8 cellular contexts compared by ENCODE assay signal in the genomic region with DNA sequence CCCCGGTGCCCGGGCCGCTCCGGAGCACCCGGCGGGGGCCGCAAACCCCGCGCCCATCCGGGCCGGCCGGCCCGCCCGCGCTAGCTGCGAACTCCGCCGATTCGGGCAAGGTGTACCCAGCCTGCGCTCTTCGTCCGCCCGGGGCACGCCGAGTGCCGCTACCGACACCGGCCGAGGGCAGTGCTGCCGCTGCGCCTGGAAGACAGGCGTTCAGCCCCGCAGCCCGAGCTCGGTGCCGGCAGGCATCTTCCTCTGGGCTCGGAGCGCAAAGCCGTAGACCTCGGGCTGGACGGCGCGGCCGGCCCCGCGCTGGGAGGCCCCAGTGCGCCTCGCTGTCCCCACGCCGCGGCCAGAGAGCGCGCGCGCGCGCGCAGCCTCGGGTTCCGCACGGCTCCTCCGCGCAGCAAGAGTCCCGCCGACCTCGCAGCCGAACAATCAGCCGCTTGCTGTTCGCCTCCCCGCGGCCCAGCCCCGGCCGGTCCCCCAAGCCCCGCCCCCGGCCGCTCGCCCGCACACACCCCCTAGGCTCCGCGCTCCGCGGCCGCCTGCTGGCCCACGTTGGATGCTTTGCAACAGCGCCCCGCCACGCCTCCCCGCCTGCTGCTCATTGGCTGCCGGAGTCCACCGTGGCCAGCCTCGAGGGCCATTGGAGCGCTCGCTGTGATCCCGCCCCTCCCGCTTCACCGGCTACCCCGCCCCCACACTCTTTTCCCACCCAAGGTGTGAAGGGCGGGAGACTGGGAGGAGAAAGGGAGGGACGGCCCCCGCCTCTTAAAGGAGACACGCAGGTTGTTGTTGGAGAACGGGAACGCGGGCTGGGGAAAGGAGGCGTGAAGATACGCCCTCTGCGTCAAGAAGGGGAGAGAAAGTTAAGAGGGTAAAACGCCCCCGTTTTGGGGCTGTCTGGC. TPM values are rescaled to one million over a fixed set of nuclear protein-coding genes. Genes with fewer than 3 reads are reported as not detected.
DNase-seq lines count a peak whose midpoint lies in the region; ATAC-seq and TF ChIP-seq lines count a peak whose summit lies in the region.

A gene with protein sequence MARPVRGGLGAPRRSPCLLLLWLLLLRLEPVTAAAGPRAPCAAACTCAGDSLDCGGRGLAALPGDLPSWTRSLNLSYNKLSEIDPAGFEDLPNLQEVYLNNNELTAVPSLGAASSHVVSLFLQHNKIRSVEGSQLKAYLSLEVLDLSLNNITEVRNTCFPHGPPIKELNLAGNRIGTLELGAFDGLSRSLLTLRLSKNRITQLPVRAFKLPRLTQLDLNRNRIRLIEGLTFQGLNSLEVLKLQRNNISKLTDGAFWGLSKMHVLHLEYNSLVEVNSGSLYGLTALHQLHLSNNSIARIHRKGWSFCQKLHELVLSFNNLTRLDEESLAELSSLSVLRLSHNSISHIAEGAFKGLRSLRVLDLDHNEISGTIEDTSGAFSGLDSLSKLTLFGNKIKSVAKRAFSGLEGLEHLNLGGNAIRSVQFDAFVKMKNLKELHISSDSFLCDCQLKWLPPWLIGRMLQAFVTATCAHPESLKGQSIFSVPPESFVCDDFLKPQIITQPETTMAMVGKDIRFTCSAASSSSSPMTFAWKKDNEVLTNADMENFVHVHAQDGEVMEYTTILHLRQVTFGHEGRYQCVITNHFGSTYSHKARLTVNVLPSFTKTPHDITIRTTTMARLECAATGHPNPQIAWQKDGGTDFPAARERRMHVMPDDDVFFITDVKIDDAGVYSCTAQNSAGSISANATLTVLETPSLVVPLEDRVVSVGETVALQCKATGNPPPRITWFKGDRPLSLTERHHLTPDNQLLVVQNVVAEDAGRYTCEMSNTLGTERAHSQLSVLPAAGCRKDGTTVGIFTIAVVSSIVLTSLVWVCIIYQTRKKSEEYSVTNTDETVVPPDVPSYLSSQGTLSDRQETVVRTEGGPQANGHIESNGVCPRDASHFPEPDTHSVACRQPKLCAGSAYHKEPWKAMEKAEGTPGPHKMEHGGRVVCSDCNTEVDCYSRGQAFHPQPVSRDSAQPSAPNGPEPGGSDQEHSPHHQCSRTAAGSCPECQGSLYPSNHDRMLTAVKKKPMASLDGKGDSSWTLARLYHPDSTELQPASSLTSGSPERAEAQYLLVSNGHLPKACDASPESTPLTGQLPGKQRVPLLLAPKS (minus strand): TSS at position 448 of the 908 bp plus-strand sequence. CDS start 615 bp downstream, outside the sequence.

- H3K4me1 Mint-ChIP-seq in IgD-negative memory B cell: peaks cover 7 to 19% (median 16%) of the 10 kb centered on the region in 3 donors

- peaks cover 27% of the 10 kb centered on the region for H3K27me3 Mint-ChIP-seq in IgD-negative memory B cell

- peaks cover 3% of the 10 kb centered on the region; the same call in 1 of the 2 replicates for H3K4me1 ChIP-seq in Panc1 (ENCODE audit: control insufficient read depth, insufficient read depth, low read length)
- H3K4me1 ChIP-seq in esophagus muscularis mucosa: peaks cover 28 to 55% (median 50%) of the 10 kb centered on the region in 4 donors
- H3K4me1 ChIP-seq in muscle layer of duodenum (ENCODE audit: control insufficient read depth in 1 of 2, insufficient read depth in 2 of 2, low read length in 2 of 2): peaks cover 13 to 18% of the 10 kb centered on the region in 2 donors

- peak within 1 kb of the TSS in 2 of 3 donors; percentile 63 to 92 for H3K27ac Mint-ChIP-seq in IgD-negative memory B cell

- no peaks in the 10 kb centered on the region for H3K9me3 Mint-ChIP-seq in IgD-negative memory B cell

- peak within 1 kb of the TSS; percentile 83 to 96 (median 94) for H3K4me3 Mint-ChIP-seq in IgD-negative memory B cell

- H3K4me3 ChIP-seq in Panc1 (ENCODE audit: low read depth in 2 of 2, low read length in 2 of 2) (peak within 1 kb of the TSS; percentile 54 to 60), esophagus muscularis mucosa (peak within 1 kb of the TSS; percentile 89 to 100 (median 91)), muscle layer of duodenum (ENCODE audit: low read depth in 1 of 2, low read length in 2 of 2) (peak within 1 kb of the TSS; percentile 90 to 92)

- H3K27me3 ChIP-seq in Panc1 (ENCODE audit: control insufficient read depth, insufficient read depth, low read length) (peaks cover 8% of the 10 kb centered on the region), esophagus muscularis mucosa (no peaks in the 10 kb centered on the region), muscle layer of duodenum (ENCODE audit: low read depth, low read length) (no peaks in the 10 kb centered on the region)

- H3K36me3 ChIP-seq in Panc1 (ENCODE audit: control insufficient read depth, insufficient read depth, low read length) (no peaks in the 10 kb centered on the region; the same call in 1 of the 2 replicates), esophagus muscularis mucosa (no peaks in the 10 kb centered on the region), muscle layer of duodenum (ENCODE audit: control insufficient read depth in 1 of 2, insufficient read depth in 2 of 2, low read length in 2 of 2) (no peaks in the 10 kb centered on the region)

- POLR2A ChIA-PET in Panc1 (lab: Charles Lee): no interaction called here

- DNase-seq in DMS114 treated with DMSO at 0.1 percent for 48 hours (lab: John Stamatoyannopoulos, UW; ENCODE audit: unreplicated experiment) (peak; percentile 81), Panc1 (ENCODE audit: low read depth, low spot score) (peak; percentile 30), esophagus muscularis mucosa (ENCODE audit: extremely low spot score) (peak; percentile 100)
- DNase-seq in activated T-cell treated with anti-CD3 and anti-CD28 coated beads, Interleukin-2, amount 50 U/mL, for 48 hours: peak; percentile 99
- DNase-seq in stimulated activated CD8-positive, alpha-beta memory T cell treated with anti-CD3 and anti-CD28 coated beads, Interleukin-7, amount 100 ng/mL, for 24 hours (ENCODE audit: low read depth): peak; percentile 97

- TF ChIP-seq CTCF in Panc1 (IDR thresholded peaks at IDR 0.05) (0 out of 2 replicates have a peak, but pooled peaks have one; percentile 12), esophagus muscularis mucosa (IDR thresholded peaks at IDR 0.05) (peak; percentile 3 to 56 (median 5))

- under 1% methylated on average over 52 of the region's 109 CpGs for WGBS in esophagus muscularis mucosa

- ATAC-seq in GM21576 (IDR thresholded peaks at IDR 0.05; ENCODE audit: unreplicated experiment) (peak; percentile 97), Panc1 (peak; percentile 99)

- no TSS peak for BruUV-seq in Panc1 (replicated peaks; lab: Mats Ljungman, UMichigan)

- H3K27ac ChIP-seq in Panc1 (ENCODE audit: low read length) (no peak within 1 kb of the TSS), esophagus muscularis mucosa (replicated peaks in 1 of 4) (peak within 1 kb of the TSS; percentile 96 to 99 (median 97)), muscle layer of duodenum (ENCODE audit: low read length) (peak within 1 kb of the TSS; percentile 70)

- CTCF ChIA-PET in Panc1 (lab: Charles Lee): no interaction called here

- in situ Hi-C loops in Panc1 (cut with HindIII; ENCODE audit: low pct_unique_long_range_greater_than_20kb, low sequenced_read_pairs): no loop called here

- intact Hi-C loops in Panc1 (cut with micrococcal nuclease; ENCODE audit: unreplicated experiment) (no loop called here), esophagus muscularis mucosa (cut with DNase I) (loop anchor here (2.0 to 10.0 kb wide), 3 partner anchors 94 to 316 kb away; no protein-coding TSS in a partner anchor)

- TF ChIP-seq POLR2A in esophagus muscularis mucosa (IDR thresholded peaks at IDR 0.05; ENCODE audit: low read depth): peak; percentile 73

- peaks cover 2% of the 10 kb centered on the region for H3K36me3 Mint-ChIP-seq in IgD-negative memory B cell

- no peaks in the 10 kb centered on the region for H3K9me3 ChIP-seq in Panc1 (ENCODE audit: control insufficient read depth, insufficient read depth, low read depth, low read length)
- no peaks in the 10 kb centered on the region for H3K9me3 ChIP-seq in esophagus muscularis mucosa
- H3K9me3 ChIP-seq in muscle layer of duodenum (ENCODE audit: control insufficient read depth in 1 of 2, low read length in 2 of 2): no peaks in the 10 kb centered on the region

- TF ChIP-seq EP300 in esophagus muscularis mucosa (IDR thresholded peaks at IDR 0.05): no peak

RNA-seq across cellular contexts. Expression of the gene that starts here (rescaled TPM):
- 10.6 TPM for polyA plus RNA-seq in IgD-negative memory B cell
- total RNA-seq in Panc1 (2021; ENCODE audit: unreplicated experiment) (5.3 TPM), esophagus muscularis mucosa (100 to 1,000 TPM in 3 of 4 donors, 10 to 100 TPM in 1; 95.3 to 136 (median 131) TPM)
- 5.2 TPM for polyA plus RNA-seq in Panc1 (2012; ENCODE audit: insufficient read length)

Comparison
In these comparisons a context has a peak if more than half of its experiments do, and no peak if none do; other contexts are left out.
1. RNA of the gene that starts here (total RNA-seq): 95.3 to 136 TPM in esophagus muscularis mucosa; 5.3 TPM in Panc1 (single experiment); every median in the first group is over 10 times any median in the second.
2. DNase-seq: peak in every context shown above with its lines; median percentile 100 in esophagus muscularis mucosa; 99 in activated T-cell treated with anti-CD3 and anti-CD28 coated beads, Interleukin-2, amount 50 U/mL, for 48 hours; 97 in stimulated activated CD8-positive, alpha-beta memory T cell treated with anti-CD3 and anti-CD28 coated beads, Interleukin-7, amount 100 ng/mL, for 24 hours; 81 in DMS114 treated with DMSO at 0.1 percent for 48 hours; 30 in Panc1.
3. Peak in every context shown above with its lines, with median percentiles within 50 percentile points of each other: H3K4me3 ChIP-seq.